Comparison of ENCODE assay signal across 23 cellular contexts in genomic region chr7:43212921-43213320, GRCh38.
"Had no signal": no experiment of that assay in that cellular context is flagged by ENCODE, and none has a peak within 500 bp of the region (broad histone marks: within the 10 kb centered on the region; RNA-seq: fewer than 3 reads in every experiment).

No MANE protein-coding gene starts in this region.

- H3K4me1 ChIP-seq: colonic mucosa, esophagus muscularis mucosa, esophagus squamous epithelium, foreskin keratinocyte, gastrocnemius medialis, gastroesophageal sphincter, heart left ventricle, heart right ventricle had no signal

- DNase-seq: colonic mucosa; cortex of kidney; dermis blood vessel endothelial cell; dorsolateral prefrontal cortex; effector CD4-positive, alpha-beta T cell; effector CD8-positive, alpha-beta T cell; effector memory CD4-positive, alpha-beta T cell; effector memory CD8-positive, alpha-beta T cell; endodermal cell; erythroblast; esophagus squamous epithelium; foreskin fibroblast; foreskin keratinocyte; foreskin melanocyte; gastrocnemius medialis; glutamatergic neuron; head of caudate nucleus; heart left ventricle; heart right ventricle had no signal

- H3K36me3 ChIP-seq: colonic mucosa, esophagus muscularis mucosa, esophagus squamous epithelium, gastrocnemius medialis, gastroesophageal sphincter, heart left ventricle, heart right ventricle had no signal

- H3K4me3 ChIP-seq: colonic mucosa, coronary artery, dorsolateral prefrontal cortex, esophagus muscularis mucosa, esophagus squamous epithelium, gastrocnemius medialis, gastroesophageal sphincter, heart left ventricle, heart right ventricle had no signal

- H3K27ac ChIP-seq: colonic mucosa, coronary artery, dorsolateral prefrontal cortex, epithelial cell of prostate, esophagus muscularis mucosa, esophagus squamous epithelium, foreskin keratinocyte, gastrocnemius medialis, gastroesophageal sphincter, heart left ventricle, heart right ventricle had no signal

- H3K9me3 ChIP-seq: colonic mucosa, esophagus muscularis mucosa, esophagus squamous epithelium, gastrocnemius medialis, gastroesophageal sphincter, heart left ventricle, heart right ventricle had no signal
